ENCODE assay signal across 20 cellular contexts in genomic region chr7:74030861-74031260, GRCh38. TPM values are rescaled to one million over a fixed set of nuclear protein-coding genes. Genes with fewer than 3 reads are reported as not detected.
DNase-seq lines count a peak whose midpoint lies in the region; ATAC-seq and TF ChIP-seq lines count a peak whose summit lies in the region.
"Had no signal": no experiment of that assay in that cellular context is flagged by ENCODE, and none has a peak within 500 bp of the region (broad histone marks: within the 10 kb centered on the region; RNA-seq: fewer than 3 reads in every experiment).

No MANE protein-coding gene starts in this region.

- H3K9me3 ChIP-seq in BLaER1 treated with 17β-estradiol and CSF1 and Interleukin-3, amounts not matched to agents 10 nM and 100 nM (replicated peaks in 1 of 11), result no peaks in the 10 kb centered on the region
- H3K9me3 ChIP-seq in endodermal cell (ENCODE audit: control insufficient read depth, low read length), result no peaks in the 10 kb centered on the region
- H3K9me3 ChIP-seq in muscle layer of colon (ENCODE audit: low read length), result no peaks in the 10 kb centered on the region

- H3K27me3 ChIP-seq in BLaER1 treated with 17β-estradiol and CSF1 and Interleukin-3, amounts not matched to agents 10 nM and 100 nM, result peaks cover 40 to 53% (median 48%) of the 10 kb centered on the region in 11 experiments
- H3K27me3 ChIP-seq in endodermal cell (ENCODE audit: control insufficient read depth, insufficient read depth, low read length, poor library complexity, severe bottlenecking) (no peaks in the 10 kb centered on the region), muscle layer of colon (ENCODE audit: control insufficient read depth in 1 of 2, insufficient read depth in 2 of 2, low read length in 2 of 2) (no peaks in the 10 kb centered on the region), brain microvascular endothelial cell (replicated peaks) (peaks cover 26% of the 10 kb centered on the region)

- H4K20me1 ChIP-seq in BLaER1 treated with 17β-estradiol and CSF1 and Interleukin-3, amounts not matched to agents 10 nM and 100 nM, result peaks cover 0 to 14% (median 0%) of the 10 kb centered on the region in 11 experiments; a peak in 6 of 22 replicates

- H3K4me2 ChIP-seq in BLaER1 treated with 17β-estradiol and CSF1 and Interleukin-3, amounts not matched to agents 10 nM and 100 nM, result peak overlapping the region in 6 of 11 experiments; percentile 2 to 85 (median 74); a peak in 6 of 22 replicates

- no peak overlapping the region for H3K27ac ChIP-seq in BLaER1 treated with 17β-estradiol and CSF1 and Interleukin-3, amounts not matched to agents 10 nM and 100 nM
- H3K27ac ChIP-seq in endodermal cell (ENCODE audit: low read depth, low read length), result no peak overlapping the region
- peak overlapping the region; percentile 59 for H3K27ac ChIP-seq in muscle layer of colon (ENCODE audit: low read depth, low read length)
- peak overlapping the region; percentile 23 for H3K27ac ChIP-seq in substantia nigra (ENCODE audit: low read depth, low read length, poor library complexity, severe bottlenecking)
- H3K27ac ChIP-seq in brain microvascular endothelial cell, result no peak overlapping the region

- H3K4me3 ChIP-seq in BLaER1 treated with 17β-estradiol and CSF1 and Interleukin-3, amounts not matched to agents 10 nM and 100 nM, result no peak overlapping the region
- H3K4me3 ChIP-seq in endodermal cell (ENCODE audit: low read length), result no peak overlapping the region
- H3K4me3 ChIP-seq in muscle layer of colon (ENCODE audit: low read depth in 1 of 2, low read length in 2 of 2), result peak overlapping the region in 1 of 2 donors; percentile 37
- no peak overlapping the region for H3K4me3 ChIP-seq in brain microvascular endothelial cell (ENCODE audit: low read depth, low read length)

- H3K4me1 Mint-ChIP-seq in endodermal cell, result peaks cover 15% of the 10 kb centered on the region

- H3K4me3 Mint-ChIP-seq in endodermal cell, result no peak overlapping the region
- H3K4me3 Mint-ChIP-seq: CD4-positive, CD25-positive, alpha-beta regulatory T cell had no signal

- no peaks in the 10 kb centered on the region for H3K36me3 Mint-ChIP-seq in endodermal cell (ENCODE audit: low read depth)
- H3K36me3 Mint-ChIP-seq: CD4-positive, CD25-positive, alpha-beta regulatory T cell; mesothelial cell of epicardium had no signal

- H3K9me3 Mint-ChIP-seq in endodermal cell, result no peaks in the 10 kb centered on the region
- H3K9me3 Mint-ChIP-seq: CD4-positive, CD25-positive, alpha-beta regulatory T cell; mesothelial cell of epicardium had no signal

- peaks cover 12% of the 10 kb centered on the region for H3K27me3 Mint-ChIP-seq in endodermal cell (ENCODE audit: insufficient read depth)

- no peak overlapping the region for H3K27ac Mint-ChIP-seq in endodermal cell
- H3K27ac Mint-ChIP-seq: CD4-positive, CD25-positive, alpha-beta regulatory T cell; mesothelial cell of epicardium had no signal

- no peak for ATAC-seq in HG02571 (IDR thresholded peaks at IDR 0.05; ENCODE audit: unreplicated experiment)
- ATAC-seq: esophagus mucosa had no signal

- in situ Hi-C loops in brain microvascular endothelial cell (cut with HindIII; ENCODE audit: low pct_ligation_motif_present, low sequenced_read_pairs), result no loop called here

- peaks cover 14 to 72% (median 57%) of the 10 kb centered on the region in 10 experiments; a peak in 19 of 20 replicates for H3K4me1 ChIP-seq in BLaER1 treated with 17β-estradiol and CSF1 and Interleukin-3, amounts not matched to agents 10 nM and 100 nM
- H3K4me1 ChIP-seq in endodermal cell (ENCODE audit: control insufficient read depth, insufficient read depth, low read length) (peaks cover 10% of the 10 kb centered on the region), muscle layer of colon (ENCODE audit: insufficient read depth, low read length) (peaks cover 69% of the 10 kb centered on the region)

- H3K9ac ChIP-seq in BLaER1 treated with 17β-estradiol and CSF1 and Interleukin-3, amounts not matched to agents 10 nM and 100 nM, result no peak overlapping the region
- peak overlapping the region; percentile 13 for H3K9ac ChIP-seq in endodermal cell (ENCODE audit: extremely low read depth, low read length, poor library complexity, severe bottlenecking)
- no peak overlapping the region for H3K9ac ChIP-seq in muscle layer of colon (ENCODE audit: low read length)

- DNase-seq in endodermal cell, result no peak
- peak in 3 of 49 donors; percentile 8 to 12 (median 9) for DNase-seq in substantia nigra (lab: John Stamatoyannopoulos, UW)
- DNase-seq in NCI-H2171 (lab: John Stamatoyannopoulos, UW), result no peak
- DNase-seq in brain microvascular endothelial cell, result no peak
- DNase-seq in T1000 (lab: John Stamatoyannopoulos, UW), result no peak
- DNase-seq: ACHN; activated CD4-positive, alpha-beta T cell treated with anti-CD3 and anti-CD28 coated beads for 1 hour; activated gamma-delta T cell treated with Interleukin-2 at 50 U/mL for 16 hours; CD4-positive, CD25-positive, alpha-beta regulatory T cell; dermis blood vessel endothelial cell; DMS79; MV-4-11; NCI-H526 treated with DMSO at 0.1 percent for 48 hours; stimulated activated CD4-positive, alpha-beta T cell treated with anti-CD3 and anti-CD28 coated beads, Interleukin-2, amount 100 ng/mL, for 48 hours had no signal

- 80 to 81% methylated on average over 7 of the region's 7 CpGs for WGBS in endodermal cell (ENCODE audit: insufficient coverage in 1 of 2, insufficient read length in 1 of 2), 2 experiments

- H3K36me3 ChIP-seq in BLaER1 treated with 17β-estradiol and CSF1 and Interleukin-3, amounts not matched to agents 10 nM and 100 nM, result no peaks in the 10 kb centered on the region
- H3K36me3 ChIP-seq in endodermal cell (ENCODE audit: control insufficient read depth, insufficient read depth, low read length) (no peaks in the 10 kb centered on the region), muscle layer of colon (ENCODE audit: insufficient read depth, low read length) (peaks cover 10% of the 10 kb centered on the region), brain microvascular endothelial cell (replicated peaks) (no peaks in the 10 kb centered on the region)

- TF ChIP-seq CTCF in endodermal cell (conservative IDR thresholded peaks at IDR 0.05) (no peak), brain microvascular endothelial cell (IDR thresholded peaks at IDR 0.05; ENCODE audit: low read depth, low read length, missing control alignments) (no peak)

RNA-seq across cellular contexts. Expression of gene ELN, which starts 2.9 kb away (rescaled TPM):
- 1 to 10 TPM in 1 of 2 donors, under 1 TPM in 1; 0.70 to 1.6 TPM for total RNA-seq in endodermal cell
- polyA plus RNA-seq in endodermal cell (2013, experiment 1 of 2), result 78.5 TPM
- polyA plus RNA-seq in endodermal cell (2013, experiment 2 of 2), result 61.1 TPM
- total RNA-seq: SK-MEL-5 had no signal
- polyA plus RNA-seq: CD4-positive, CD25-positive, alpha-beta regulatory T cell had no signal

RNA-seq across cellular contexts. Expression of gene LIMK1, which starts 52.7 kb away (rescaled TPM):
- total RNA-seq in endodermal cell, result 10 to 100 TPM; 83.9 TPM
- polyA plus RNA-seq in endodermal cell (2013, experiment 1 of 2), result 53.1 TPM
- 54.2 TPM for polyA plus RNA-seq in endodermal cell (2013, experiment 2 of 2)

Comparison
In these comparisons a context has a peak if more than half of its experiments do, and no peak if none do; other contexts are left out.
1. H3K27ac ChIP-seq: peak in muscle layer of colon (single experiment) and substantia nigra (single experiment); none in BLaER1 treated with 17β-estradiol and CSF1 and Interleukin-3, amounts not matched to agents 10 nM and 100 nM (0 of 11), endodermal cell (single experiment) and brain microvascular endothelial cell (single experiment).